Comparison of ENCODE assay signal across 24 cellular contexts in the genomic region with DNA sequence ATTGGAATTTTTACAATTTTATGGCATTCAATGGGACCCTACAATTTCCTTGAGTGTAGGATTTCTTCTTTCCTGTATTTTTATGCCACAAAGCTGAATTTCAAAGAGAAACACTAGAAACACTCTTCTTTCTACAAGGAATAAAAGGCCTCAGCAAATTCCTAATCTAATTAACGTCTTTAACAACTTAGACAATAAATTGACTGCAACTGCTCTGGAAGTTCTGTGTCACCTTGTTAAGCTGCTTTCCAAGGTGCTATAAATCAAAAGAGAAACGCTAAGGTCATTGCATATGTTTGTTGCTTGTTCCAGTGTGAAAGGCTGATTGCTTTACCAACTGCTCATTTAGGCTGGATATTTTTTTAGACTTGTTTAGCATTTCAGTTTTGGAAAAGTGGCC.
"Had no signal": no experiment of that assay in that cellular context is flagged by ENCODE, and none has a peak within 500 bp of the region (broad histone marks: within the 10 kb centered on the region; RNA-seq: fewer than 3 reads in every experiment).

No MANE protein-coding gene starts in this region.

- H3K4me1 Mint-ChIP-seq: mesothelial cell of epicardium; naive B cell; stimulated activated effector memory CD8-positive, alpha-beta T cell treated with anti-CD3 and anti-CD28 coated beads, Interleukin-12 subunit alpha, Interleukin-12 subunit beta, amount 100 ng/mL, for 72 hours had no signal

- H3K27me3 Mint-ChIP-seq: effector memory CD8-positive, alpha-beta T cell; naive B cell; natural killer cell treated with Interleukin-12 subunit alpha and Interleukin-12 subunit beta and Interleukin-15 and Interleukin-18, amount 100 ng/mL, for 72 hours had no signal

- H3K9me3 ChIP-seq: colonic mucosa, ovary, psoas muscle, sigmoid colon, stomach, thyroid gland had no signal

- FAIRE-seq: endometrium, kidney had no signal

- H3K9me3 Mint-ChIP-seq: effector memory CD8-positive, alpha-beta T cell; naive B cell; natural killer cell treated with Interleukin-12 subunit alpha and Interleukin-12 subunit beta and Interleukin-15 and Interleukin-18, amount 100 ng/mL, for 72 hours had no signal

- ATAC-seq: effector memory CD8-positive, alpha-beta T cell; left lung; mucosa of descending colon; natural killer cell treated with Interleukin-12 subunit alpha and Interleukin-12 subunit beta and Interleukin-15 and Interleukin-18, amount 100 ng/mL, for 72 hours; psoas muscle; right cardiac atrium; stimulated activated effector memory CD8-positive, alpha-beta T cell treated with anti-CD3 and anti-CD28 coated beads, Interleukin-12 subunit alpha, Interleukin-12 subunit beta, amount 100 ng/mL, for 72 hours had no signal

- H3K4me1 ChIP-seq: colonic mucosa, left lung, psoas muscle, sigmoid colon, stomach, thyroid gland had no signal

- H3K4me3 ChIP-seq: colonic mucosa, left lung, mucosa of descending colon, ovary, psoas muscle, sigmoid colon, stomach, thyroid gland had no signal

- H3K27ac ChIP-seq: colonic mucosa, left lung, ovary, psoas muscle, sigmoid colon, stomach, thyroid gland had no signal

- DNase-seq: colonic mucosa; effector memory CD8-positive, alpha-beta T cell; head of caudate nucleus; kidney; left lung; mesenchymal stem cell; mucosa of descending colon; naive B cell; nucleus accumbens; ovary; posterior cingulate gyrus; psoas muscle; right cardiac atrium; sigmoid colon; stimulated activated CD4-positive, alpha-beta T cell treated with anti-CD3 and anti-CD28 coated beads, Interleukin-2, amount 100 ng/mL, for 24 hours; stimulated activated CD4-positive, alpha-beta T cell treated with anti-CD3 and anti-CD28 coated beads, Interleukin-4, amount 100 ng/mL, for 24 hours; stimulated activated naive CD4-positive, alpha-beta T cell treated with Interleukin-2 at 50 U/mL for 16 hours; stomach; thyroid gland; trophoblast cell had no signal

- H3K27me3 ChIP-seq: colonic mucosa, left lung, ovary, sigmoid colon, stomach, thyroid gland had no signal

- H3K27ac Mint-ChIP-seq: effector memory CD8-positive, alpha-beta T cell; mesothelial cell of epicardium; naive B cell; natural killer cell treated with Interleukin-12 subunit alpha and Interleukin-12 subunit beta and Interleukin-15 and Interleukin-18, amount 100 ng/mL, for 72 hours; stimulated activated effector memory CD8-positive, alpha-beta T cell treated with anti-CD3 and anti-CD28 coated beads, Interleukin-12 subunit alpha, Interleukin-12 subunit beta, amount 100 ng/mL, for 72 hours had no signal

- H3K36me3 Mint-ChIP-seq: mesothelial cell of epicardium; naive B cell; natural killer cell treated with Interleukin-12 subunit alpha and Interleukin-12 subunit beta and Interleukin-15 and Interleukin-18, amount 100 ng/mL, for 72 hours; stimulated activated effector memory CD8-positive, alpha-beta T cell treated with anti-CD3 and anti-CD28 coated beads, Interleukin-12 subunit alpha, Interleukin-12 subunit beta, amount 100 ng/mL, for 72 hours had no signal

- H3K36me3 ChIP-seq: colonic mucosa, left lung, ovary, sigmoid colon, stomach, thyroid gland had no signal

- H3K4me3 Mint-ChIP-seq: effector memory CD8-positive, alpha-beta T cell; mesothelial cell of epicardium; naive B cell; natural killer cell treated with Interleukin-12 subunit alpha and Interleukin-12 subunit beta and Interleukin-15 and Interleukin-18, amount 100 ng/mL, for 72 hours; stimulated activated effector memory CD8-positive, alpha-beta T cell treated with anti-CD3 and anti-CD28 coated beads, Interleukin-12 subunit alpha, Interleukin-12 subunit beta, amount 100 ng/mL, for 72 hours had no signal
